In genomic region chr2:70094978-70095832, GRCh38 we compare ENCODE assay signal across 1 cellular context.
TF ChIP-seq lines count a peak whose summit lies in the region.

No MANE protein-coding gene starts in this region.

TF ChIP-seq in WTC11, 78 proteins besides CTCF, POLR2A, EP300 and RAD21 (continued from another document):
- TF ChIP-seq ARID4B (CRISPR knock-in tag; IDR thresholded peaks at IDR 0.05; ENCODE audit: borderline replicate concordance), result no peak
- TF ChIP-seq ZNF423 (CRISPR knock-in tag; IDR thresholded peaks at IDR 0.05), result no peak
- TF ChIP-seq ATF6 (CRISPR knock-in tag; IDR thresholded peaks at IDR 0.05), result no peak
- TF ChIP-seq NR2C2 (CRISPR knock-in tag; IDR thresholded peaks at IDR 0.05), result no peak
- no peak for TF ChIP-seq ZNF671 (CRISPR knock-in tag; IDR thresholded peaks at IDR 0.05)
- no peak for TF ChIP-seq ATF1 (CRISPR knock-in tag; IDR thresholded peaks at IDR 0.05)
- no peak for TF ChIP-seq TEAD4 (CRISPR knock-in tag; IDR thresholded peaks at IDR 0.05)
- no peak for TF ChIP-seq ZBTB43 (CRISPR knock-in tag; IDR thresholded peaks at IDR 0.05)
